23 cellular contexts compared by ENCODE assay signal in genomic region chr6:126811307-126811706, GRCh38.
DNase-seq lines count a peak whose midpoint lies in the region; ATAC-seq, FAIRE-seq and TF ChIP-seq lines count a peak whose summit lies in the region.
"Had no signal": no experiment of that assay in that cellular context is flagged by ENCODE, and none has a peak within 500 bp of the region (broad histone marks: within the 10 kb centered on the region; RNA-seq: fewer than 3 reads in every experiment).

No MANE protein-coding gene starts in this region.

- ATAC-seq in heart right ventricle: peak in 5 of 8 donors; percentile 31 to 79 (median 66)
- ATAC-seq in right lobe of liver: peak; percentile 86 to 96 (median 88)
- ATAC-seq in natural killer cell treated with Interleukin-12 subunit alpha and Interleukin-12 subunit beta and Interleukin-15 and Interleukin-18, amount 100 ng/mL, for 72 hours: no peak
- ATAC-seq: gastrocnemius medialis, HCT116 had no signal

- no peaks in the 10 kb centered on the region for H3K9me3 ChIP-seq in heart right ventricle
- no peaks in the 10 kb centered on the region for H3K9me3 ChIP-seq in endothelial cell of umbilical vein (replicated peaks; ENCODE audit: control insufficient read depth, insufficient read depth, low read length)
- no peaks in the 10 kb centered on the region for H3K9me3 ChIP-seq in right lobe of liver
- no peaks in the 10 kb centered on the region for H3K9me3 ChIP-seq in uterus
- H3K9me3 ChIP-seq in prostate gland: no peaks in the 10 kb centered on the region
- H3K9me3 ChIP-seq: breast epithelium, gastrocnemius medialis had no signal

- dilution Hi-C loops in endothelial cell of umbilical vein (cut with MboI; ENCODE audit: extremely low pct_ligation_motif_present, low sequenced_read_pairs): loop anchor here (25.0 kb wide), 1 partner anchor 101 kb away; no protein-coding TSS in a partner anchor

- no peaks in the 10 kb centered on the region for H3K4me1 Mint-ChIP-seq in natural killer cell treated with Interleukin-12 subunit alpha and Interleukin-12 subunit beta and Interleukin-15 and Interleukin-18, amount 100 ng/mL, for 72 hours (ENCODE audit: low read depth in 2 of 2)
- H3K4me1 Mint-ChIP-seq: activated naive CD4-positive, alpha-beta T cell treated with anti-CD3 and anti-CD28 coated beads, Interleukin-2, amount 10 ng/mL, durations not matched to agents 7 days and 5 days; naive B cell had no signal

- POLR2A ChIA-PET in endothelial cell of umbilical vein (lab: Charles Lee): interaction anchor here (0.6 kb wide), 1 partner anchor 31 kb away, joined by 3 read pairs; no protein-coding TSS in a partner anchor

- no peak overlapping the region for H3K27ac ChIP-seq in heart right ventricle
- peak overlapping the region; percentile 79 for H3K27ac ChIP-seq in endothelial cell of umbilical vein (ENCODE audit: insufficient read depth, low read depth, low read length)
- H3K27ac ChIP-seq in right lobe of liver: no peak overlapping the region
- H3K27ac ChIP-seq in uterus: peak overlapping the region; percentile 12 to 45
- no peak overlapping the region for H3K27ac ChIP-seq in prostate gland
- H3K27ac ChIP-seq: breast epithelium, gastrocnemius medialis had no signal

- intact Hi-C loops in heart right ventricle (cut with DNase I): no loop called here
- intact Hi-C loops in cardiac septum (cut with DNase I): no loop called here
- intact Hi-C loops in endothelial cell of umbilical vein (cut with micrococcal nuclease): loop anchor here (5.0 kb wide), 1 partner anchor 634 kb away; no protein-coding TSS in a partner anchor
- intact Hi-C loops in right lobe of liver (cut with DNase I): no loop called here
- intact Hi-C loops in uterus (cut with DNase I; ENCODE audit: low total_unique reads): no loop called here
- intact Hi-C loops in prostate gland (cut with DNase I): no loop called here

- no peaks in the 10 kb centered on the region for H4K20me1 ChIP-seq in endothelial cell of umbilical vein (replicated peaks; ENCODE audit: control insufficient read depth, extremely low read depth, insufficient read depth, low read length)

- TF ChIP-seq CTCF in heart right ventricle (IDR thresholded peaks at IDR 0.05): no peak
- no peak for TF ChIP-seq CTCF in endothelial cell of umbilical vein (IDR thresholded peaks at IDR 0.05; ENCODE audit: extremely low read depth in 1 of 2, insufficient read depth in 1 of 2, low read depth in 1 of 2, low read length in 2 of 2)
- no peak for TF ChIP-seq CTCF in right lobe of liver (IDR thresholded peaks at IDR 0.05)
- TF ChIP-seq CTCF in uterus (IDR thresholded peaks at IDR 0.05): no peak
- TF ChIP-seq CTCF in prostate gland (IDR thresholded peaks at IDR 0.05): no peak

- H3K36me3 Mint-ChIP-seq in natural killer cell treated with Interleukin-12 subunit alpha and Interleukin-12 subunit beta and Interleukin-15 and Interleukin-18, amount 100 ng/mL, for 72 hours: no peaks in the 10 kb centered on the region
- H3K36me3 Mint-ChIP-seq: activated naive CD4-positive, alpha-beta T cell treated with anti-CD3 and anti-CD28 coated beads, Interleukin-2, amount 10 ng/mL, durations not matched to agents 7 days and 5 days; naive B cell had no signal

- H3K4me3 ChIP-seq in heart right ventricle (no peak overlapping the region), endothelial cell of umbilical vein (replicated peaks in 1 of 3; ENCODE audit: insufficient read depth in 1 of 3, low read depth in 1 of 3, low read length in 3 of 3) (no peak overlapping the region), right lobe of liver (no peak overlapping the region), uterus (no peak overlapping the region), prostate gland (no peak overlapping the region)
- H3K4me3 ChIP-seq: breast epithelium, gastrocnemius medialis had no signal

- peak in 1 of 2 donors; percentile 11 for DNase-seq in heart right ventricle
- no peak for DNase-seq in cardiac septum (ENCODE audit: low spot score)
- peak; percentile 85 for DNase-seq in endothelial cell of umbilical vein (ENCODE audit: low read depth, low spot score)
- DNase-seq in right lobe of liver: peak in 1 of 3 donors; percentile 47
- peak in 1 of 2 donors; percentile 22 for DNase-seq in uterus
- DNase-seq in natural killer cell treated with Interleukin-12 subunit alpha and Interleukin-12 subunit beta and Interleukin-15 and Interleukin-18, amount 100 ng/mL, for 72 hours (ENCODE audit: low spot score): no peak
- no peak for DNase-seq in NCI-H226
- no peak for DNase-seq in prostate gland (ENCODE audit: low spot score)
- DNase-seq: activated CD4-positive, alpha-beta T cell treated with anti-CD3 and anti-CD28 coated beads, Interleukin-2, amount 50 U/mL, for 4 hours; activated naive CD4-positive, alpha-beta T cell treated with anti-CD3 and anti-CD28 coated beads, Interleukin-2, amount 10 ng/mL, durations not matched to agents 7 days and 5 days; CD4-positive, alpha-beta T cell; DMS79 treated with DMSO at 0.1 percent for 48 hours; effector CD8-positive, alpha-beta T cell; gastrocnemius medialis; Karpas-422; naive B cell; NCI-H2171; NCI-H82 had no signal

- FAIRE-seq in endothelial cell of umbilical vein (lab: Jason Lieb, UNC): peak; percentile 64
- FAIRE-seq: A204.1, urothelium cell line had no signal

- BruUV-seq in endothelial cell of umbilical vein (replicated peaks; lab: Mats Ljungman, UMichigan): no TSS peak

- H3K4me3 Mint-ChIP-seq in natural killer cell treated with Interleukin-12 subunit alpha and Interleukin-12 subunit beta and Interleukin-15 and Interleukin-18, amount 100 ng/mL, for 72 hours: no peak overlapping the region
- H3K4me3 Mint-ChIP-seq: activated naive CD4-positive, alpha-beta T cell treated with anti-CD3 and anti-CD28 coated beads, Interleukin-2, amount 10 ng/mL, durations not matched to agents 7 days and 5 days; CD4-positive, alpha-beta T cell; naive B cell; stimulated activated naive CD8-positive, alpha-beta T cell treated with anti-CD3 and anti-CD28 coated beads, Interleukin-15, Interleukin-2, amounts not matched to agents 100 ng/mL and 50 ng/mL, for 24 hours had no signal

- no peaks in the 10 kb centered on the region for H3K27me3 Mint-ChIP-seq in natural killer cell treated with Interleukin-12 subunit alpha and Interleukin-12 subunit beta and Interleukin-15 and Interleukin-18, amount 100 ng/mL, for 72 hours
- H3K27me3 Mint-ChIP-seq: activated naive CD4-positive, alpha-beta T cell treated with anti-CD3 and anti-CD28 coated beads, Interleukin-2, amount 10 ng/mL, durations not matched to agents 7 days and 5 days had no signal

- H3K9me3 Mint-ChIP-seq in natural killer cell treated with Interleukin-12 subunit alpha and Interleukin-12 subunit beta and Interleukin-15 and Interleukin-18, amount 100 ng/mL, for 72 hours: peaks cover 10% of the 10 kb centered on the region
- H3K9me3 Mint-ChIP-seq: activated naive CD4-positive, alpha-beta T cell treated with anti-CD3 and anti-CD28 coated beads, Interleukin-2, amount 10 ng/mL, durations not matched to agents 7 days and 5 days; CD4-positive, alpha-beta T cell; stimulated activated naive CD8-positive, alpha-beta T cell treated with anti-CD3 and anti-CD28 coated beads, Interleukin-15, Interleukin-2, amounts not matched to agents 100 ng/mL and 50 ng/mL, for 24 hours had no signal

- H3K4me1 ChIP-seq in heart right ventricle: peaks cover 0 to 15% (median 0%) of the 10 kb centered on the region in 9 donors
- peaks cover 27% of the 10 kb centered on the region for H3K4me1 ChIP-seq in endothelial cell of umbilical vein (ENCODE audit: control insufficient read depth, extremely low read depth, insufficient read depth, low read length)
- peaks cover 0 to 4% (median 0%) of the 10 kb centered on the region in 4 donors for H3K4me1 ChIP-seq in right lobe of liver
- H3K4me1 ChIP-seq in uterus: peaks cover 0 to 7% of the 10 kb centered on the region in 2 donors
- H3K4me1 ChIP-seq in prostate gland (replicated peaks): no peaks in the 10 kb centered on the region
- H3K4me1 ChIP-seq: breast epithelium had no signal

- H3K4me2 ChIP-seq in endothelial cell of umbilical vein (ENCODE audit: insufficient read depth, low read length): peak overlapping the region; percentile 90

- TF ChIP-seq POLR2A in endothelial cell of umbilical vein (IDR thresholded peaks at IDR 0.05; ENCODE audit: low read depth, low read length): no peak
- no peak for TF ChIP-seq POLR2A in right lobe of liver (IDR thresholded peaks at IDR 0.05)
- TF ChIP-seq POLR2A in uterus (IDR thresholded peaks at IDR 0.05): no peak
- no peak for TF ChIP-seq POLR2A in prostate gland (IDR thresholded peaks at IDR 0.05)

- CTCF ChIA-PET in endothelial cell of umbilical vein (lab: Charles Lee): interaction anchor here (1.0 to 3.1 kb wide), 9 partner anchors 11 to 455 kb away, joined by 3 to 17 read pairs (median 5); no protein-coding TSS in a partner anchor

- no peak overlapping the region for H3K27ac Mint-ChIP-seq in natural killer cell treated with Interleukin-12 subunit alpha and Interleukin-12 subunit beta and Interleukin-15 and Interleukin-18, amount 100 ng/mL, for 72 hours
- H3K27ac Mint-ChIP-seq: activated naive CD4-positive, alpha-beta T cell treated with anti-CD3 and anti-CD28 coated beads, Interleukin-2, amount 10 ng/mL, durations not matched to agents 7 days and 5 days; CD4-positive, alpha-beta T cell; naive B cell; stimulated activated naive CD8-positive, alpha-beta T cell treated with anti-CD3 and anti-CD28 coated beads, Interleukin-15, Interleukin-2, amounts not matched to agents 100 ng/mL and 50 ng/mL, for 24 hours had no signal

- H3K27me3 ChIP-seq in heart right ventricle: peaks cover 0 to 18% (median 0%) of the 10 kb centered on the region in 7 donors
- no peaks in the 10 kb centered on the region for H3K27me3 ChIP-seq in endothelial cell of umbilical vein (ENCODE audit: control insufficient read depth in 2 of 2, insufficient read depth in 2 of 2, low read length in 2 of 2)
- H3K27me3 ChIP-seq in right lobe of liver: no peaks in the 10 kb centered on the region
- H3K27me3 ChIP-seq in uterus: no peaks in the 10 kb centered on the region
- no peaks in the 10 kb centered on the region for H3K27me3 ChIP-seq in prostate gland (replicated peaks; ENCODE audit: insufficient read depth)
- H3K27me3 ChIP-seq: breast epithelium, gastrocnemius medialis had no signal

- H3K9ac ChIP-seq in endothelial cell of umbilical vein (replicated peaks; ENCODE audit: extremely low read depth, insufficient read depth, low read length): peak overlapping the region; percentile 51

- H3K79me2 ChIP-seq in endothelial cell of umbilical vein (ENCODE audit: control insufficient read depth, insufficient read depth, low read length): no peaks in the 10 kb centered on the region

- peak overlapping the region; percentile 67 for H2AFZ ChIP-seq in endothelial cell of umbilical vein (ENCODE audit: low read depth, low read length)

- H3K9me1 ChIP-seq in endothelial cell of umbilical vein (replicated peaks; ENCODE audit: control insufficient read depth, extremely low read depth, insufficient read depth, low read length): no peaks in the 10 kb centered on the region

- H3K36me3 ChIP-seq in heart right ventricle (no peaks in the 10 kb centered on the region), endothelial cell of umbilical vein (ENCODE audit: control insufficient read depth in 2 of 2, extremely low read depth in 1 of 2, insufficient read depth in 2 of 2, low read length in 2 of 2) (no peaks in the 10 kb centered on the region), right lobe of liver (no peaks in the 10 kb centered on the region), uterus (no peaks in the 10 kb centered on the region), prostate gland (no peaks in the 10 kb centered on the region)
- H3K36me3 ChIP-seq: breast epithelium, gastrocnemius medialis had no signal

- 29 to 45% methylated on average over 3 of the region's 3 CpGs for WGBS in heart right ventricle, 2 donors
- WGBS in right lobe of liver (ENCODE audit: insufficient coverage, low coverage, low lambda C conversion rate, missing lambda C conversion rate): 15% methylated on average over 3 of the region's 3 CpGs
- WGBS in prostate gland: 11% methylated on average over 3 of the region's 3 CpGs

Comparison
In these comparisons a context has a peak if more than half of its experiments do, and no peak if none do; other contexts are left out.
1. ATAC-seq: peak in heart right ventricle (5 of 8) and right lobe of liver (4 of 4); none in natural killer cell treated with Interleukin-12 subunit alpha and Interleukin-12 subunit beta and Interleukin-15 and Interleukin-18, amount 100 ng/mL, for 72 hours (0 of 2).
2. H3K27ac ChIP-seq: peak in endothelial cell of umbilical vein (single experiment) and uterus (2 of 2); none in heart right ventricle (0 of 10), right lobe of liver (0 of 3) and prostate gland (0 of 2).